In genomic region chr6:33926451-33926850, GRCh38 we compare ENCODE assay signal across 10 cellular contexts.
DNase-seq lines count a peak whose midpoint lies in the region; ATAC-seq and TF ChIP-seq lines count a peak whose summit lies in the region.
"Had no signal": no experiment of that assay in that cellular context is flagged by ENCODE, and none has a peak within 500 bp of the region (broad histone marks: within the 10 kb centered on the region; RNA-seq: fewer than 3 reads in every experiment).

No MANE protein-coding gene starts in this region.

- CTCF ChIA-PET in WTC11 (lab: Charles Lee), result interaction anchor here (0.7 to 2.0 kb wide), 17 partner anchors 9 to 270 kb away, joined by 3 to 15 read pairs (median 3); partner anchors contain the start of gene IP6K3

- ATAC-seq in WTC11 (peak; percentile 96), Right ventricle myocardium inferior (no peak), GM19395 (IDR thresholded peaks at IDR 0.05; ENCODE audit: unreplicated experiment) (no peak)

- H3K36me3 Mint-ChIP-seq in WTC11 (peaks cover 4% of the 10 kb centered on the region), nephron (ENCODE audit: low read depth) (no peaks in the 10 kb centered on the region)
- H3K36me3 Mint-ChIP-seq: IgD-negative memory B cell had no signal

- H3K27ac Mint-ChIP-seq in WTC11, result no peak overlapping the region
- peak overlapping the region; percentile 33 to 63 (median 34) for H3K27ac Mint-ChIP-seq in nephron
- H3K27ac Mint-ChIP-seq: IgD-negative memory B cell had no signal

- intact Hi-C loops in Right ventricle myocardium inferior (cut with DNase I), result no loop called here

- H3K4me1 Mint-ChIP-seq in WTC11 (peaks cover 18% of the 10 kb centered on the region), nephron (peaks cover 44% of the 10 kb centered on the region)

- H3K9me3 Mint-ChIP-seq in WTC11, result peaks cover 11% of the 10 kb centered on the region
- peaks cover 6% of the 10 kb centered on the region for H3K9me3 Mint-ChIP-seq in nephron

- no peak for TF ChIP-seq CTCF in WTC11 (IDR thresholded peaks at IDR 0.05)
- no peak for TF ChIP-seq CTCF in nephron (IDR thresholded peaks at IDR 0.05; ENCODE audit: unreplicated experiment in 3 of 3)

- H3K4me3 Mint-ChIP-seq in WTC11 (no peak overlapping the region), nephron (no peak overlapping the region)

- POLR2A ChIA-PET in WTC11 (lab: Charles Lee), result interaction anchor here (0.7 to 1.3 kb wide), 2 partner anchors 33 to 219 kb away, joined by 3 read pairs; no protein-coding TSS in a partner anchor

- DNase-seq in NCI-H1417 (lab: John Stamatoyannopoulos, UW), result peak in 2 of 3 experiments; percentile 92 to 99
- DNase-seq in NCI-H1417 treated with DMSO at 0.1 percent for 48 hours (lab: John Stamatoyannopoulos, UW), result no peak
- DNase-seq in NCI-H1105 treated with DMSO at 0.1 percent for 48 hours (lab: John Stamatoyannopoulos, UW), result peak; percentile 98
- peak; percentile 47 for DNase-seq in WTC11 (ENCODE audit: low spot score)
- no peak for DNase-seq in Right ventricle myocardium inferior (ENCODE audit: missing footprints)
- DNase-seq in cortex of kidney (lab: John Stamatoyannopoulos, UW), result no peak
- DNase-seq: stimulated activated CD4-positive, alpha-beta T cell treated with anti-CD3 and anti-CD28 coated beads, Interleukin-4, amount 100 ng/mL, for 24 hours had no signal

- H3K27me3 Mint-ChIP-seq in WTC11 (ENCODE audit: low read depth), result peaks cover 5% of the 10 kb centered on the region; the same call in 1 of the 2 replicates
- peaks cover 3% of the 10 kb centered on the region for H3K27me3 Mint-ChIP-seq in nephron (ENCODE audit: low read depth)

TF ChIP-seq in WTC11, 78 proteins besides CTCF, POLR2A, EP300 and RAD21:
- TF ChIP-seq MXD4 (CRISPR knock-in tag; IDR thresholded peaks at IDR 0.05; ENCODE audit: borderline replicate concordance) (no peak), SP1 (CRISPR knock-in tag; conservative IDR thresholded peaks at IDR 0.05) (0 out of 2 replicates have a peak, but pooled peaks have one; percentile 26), NFYB (CRISPR knock-in tag; conservative IDR thresholded peaks at IDR 0.05; ENCODE audit: low read depth) (peak; percentile 88), CBFB (CRISPR knock-in tag; IDR thresholded peaks at IDR 0.05; ENCODE audit: low read depth) (no peak)

Comparison
In these comparisons a context has a peak if more than half of its experiments do, and no peak if none do; other contexts are left out.
1. DNase-seq: peak in NCI-H1417 (2 of 3), NCI-H1105 treated with DMSO at 0.1 percent for 48 hours (single experiment) and WTC11 (single experiment); none in NCI-H1417 treated with DMSO at 0.1 percent for 48 hours (single experiment), Right ventricle myocardium inferior (single experiment) and cortex of kidney (single experiment).